ENCODE assay signal across 8 cellular contexts in the genomic region with DNA sequence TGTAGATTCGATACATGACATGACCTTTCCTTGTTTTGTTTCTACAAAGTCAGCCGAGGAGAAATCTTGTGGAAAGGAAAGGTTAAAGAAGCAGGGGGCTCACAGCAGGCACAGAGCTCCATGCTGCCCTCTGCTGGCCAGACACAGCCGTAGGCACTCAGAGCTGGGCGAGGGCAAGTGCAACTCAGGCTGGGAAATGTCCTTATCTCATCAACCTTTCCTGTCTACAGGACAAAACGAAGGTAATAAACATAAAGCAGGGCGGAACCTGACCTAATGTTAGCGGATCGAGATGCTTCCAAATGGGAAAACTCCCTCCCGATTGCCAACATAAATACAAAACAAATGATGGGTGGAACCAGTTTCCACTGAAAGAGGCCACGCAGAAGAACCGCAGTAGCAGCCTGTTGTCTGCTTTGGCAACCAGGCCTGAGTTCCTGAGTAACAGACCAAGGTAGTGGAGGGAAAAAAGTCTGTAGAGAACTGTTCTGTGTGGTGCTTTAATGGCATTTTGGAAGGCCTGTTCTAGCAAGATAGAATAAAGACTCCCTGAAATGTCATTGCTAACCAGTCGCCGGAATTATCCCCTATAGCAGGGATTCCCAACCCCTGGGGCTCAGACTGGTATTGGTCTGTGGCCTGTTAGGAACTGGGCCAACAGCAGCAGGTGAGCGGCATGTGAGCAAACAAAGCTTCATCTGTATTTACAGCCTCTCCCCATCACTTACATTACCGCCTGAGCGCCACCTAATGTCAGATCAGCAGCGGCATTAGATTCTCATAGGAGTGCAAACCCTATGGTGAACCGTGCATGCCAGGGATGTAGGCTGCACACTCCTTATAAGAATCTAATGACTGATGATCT.
DNase-seq lines count a peak whose midpoint lies in the region; ATAC-seq and TF ChIP-seq lines count a peak whose summit lies in the region.

No MANE protein-coding gene starts in this region.

- no peak overlapping the region for H3K4me3 ChIP-seq in NT2/D1 (ENCODE audit: insufficient read length, low read depth)
- no peak overlapping the region for H3K4me3 ChIP-seq in esophagus squamous epithelium

- H3K9me3 Mint-ChIP-seq in natural killer cell treated with Interleukin-12 subunit alpha and Interleukin-12 subunit beta and Interleukin-15 and Interleukin-18, amount 100 ng/mL, for 72 hours, result no peaks in the 10 kb centered on the region

- H3K9ac ChIP-seq in NT2/D1 (ENCODE audit: insufficient read length, low read depth), result no peak overlapping the region

- intact Hi-C loops in esophagus squamous epithelium (cut with DNase I), result no loop called here

- TF ChIP-seq CTCF in esophagus squamous epithelium (IDR thresholded peaks at IDR 0.05), result peak; percentile 55 to 91 (median 73)

- no peaks in the 10 kb centered on the region for H3K27me3 ChIP-seq in NT2/D1 (ENCODE audit: insufficient read depth, insufficient read length)
- no peaks in the 10 kb centered on the region for H3K27me3 ChIP-seq in esophagus squamous epithelium

- DNase-seq in COLO829 (ENCODE audit: low spot score), result peak; percentile 85
- DNase-seq in HuH-7 (ENCODE audit: low spot score), result peak; percentile 39
- DNase-seq in NT2/D1 (ENCODE audit: low read depth, low spot score), result peak; percentile 32
- DNase-seq in activated CD8-positive, alpha-beta memory T cell treated with anti-CD3 and anti-CD28 coated beads, Interleukin-2, amount 50 U/mL, for 4 hours, result peak; percentile 66
- no peak for DNase-seq in esophagus squamous epithelium (lab: John Stamatoyannopoulos, UW)
- DNase-seq in natural killer cell treated with Interleukin-12 subunit alpha and Interleukin-12 subunit beta and Interleukin-15 and Interleukin-18, amount 100 ng/mL, for 72 hours (ENCODE audit: low spot score), result peak; percentile 63
- DNase-seq in stimulated activated naive CD4-positive, alpha-beta T cell (lab: John Stamatoyannopoulos, UW), result peak in 5 of 6 experiments; percentile 8 to 41 (median 12)

- 39 to 47% methylated on average over 15 to 17 of the region's 18 CpGs for WGBS in esophagus squamous epithelium, 2 donors

- no peaks in the 10 kb centered on the region for H3K36me3 Mint-ChIP-seq in natural killer cell treated with Interleukin-12 subunit alpha and Interleukin-12 subunit beta and Interleukin-15 and Interleukin-18, amount 100 ng/mL, for 72 hours

- ATAC-seq in GM21390 (IDR thresholded peaks at IDR 0.05; ENCODE audit: unreplicated experiment), result peak; percentile 90
- peak; percentile 75 to 80 for ATAC-seq in natural killer cell treated with Interleukin-12 subunit alpha and Interleukin-12 subunit beta and Interleukin-15 and Interleukin-18, amount 100 ng/mL, for 72 hours

- TF ChIP-seq POLR2A in esophagus squamous epithelium (IDR thresholded peaks at IDR 0.05), result no peak

- H3K27me3 Mint-ChIP-seq in natural killer cell treated with Interleukin-12 subunit alpha and Interleukin-12 subunit beta and Interleukin-15 and Interleukin-18, amount 100 ng/mL, for 72 hours, result peaks cover 0 to 5% of the 10 kb centered on the region in 2 donors

- H3K27ac Mint-ChIP-seq in natural killer cell treated with Interleukin-12 subunit alpha and Interleukin-12 subunit beta and Interleukin-15 and Interleukin-18, amount 100 ng/mL, for 72 hours, result no peak overlapping the region

- peak overlapping the region in 2 of 4 donors; percentile 8 to 38 for H3K27ac ChIP-seq in esophagus squamous epithelium

- H3K4me1 ChIP-seq in NT2/D1 (ENCODE audit: insufficient read depth, insufficient read length), result no peaks in the 10 kb centered on the region
- H3K4me1 ChIP-seq in esophagus squamous epithelium, result peaks cover 0 to 8% (median 0%) of the 10 kb centered on the region in 3 donors

- H3K4me3 Mint-ChIP-seq in natural killer cell treated with Interleukin-12 subunit alpha and Interleukin-12 subunit beta and Interleukin-15 and Interleukin-18, amount 100 ng/mL, for 72 hours, result no peak overlapping the region

- H3K4me1 Mint-ChIP-seq in natural killer cell treated with Interleukin-12 subunit alpha and Interleukin-12 subunit beta and Interleukin-15 and Interleukin-18, amount 100 ng/mL, for 72 hours (ENCODE audit: low read depth in 2 of 2), result peaks cover 0 to 5% of the 10 kb centered on the region in 2 donors

- H3K9me3 ChIP-seq in NT2/D1 (ENCODE audit: insufficient read depth, low read length) (no peaks in the 10 kb centered on the region), esophagus squamous epithelium (no peaks in the 10 kb centered on the region)

- H3K36me3 ChIP-seq in NT2/D1 (ENCODE audit: insufficient read depth, insufficient read length, low read length) (no peaks in the 10 kb centered on the region), esophagus squamous epithelium (peaks cover 0 to 77% (median 0%) of the 10 kb centered on the region in 3 donors)
